8 cellular contexts compared by ENCODE assay signal in genomic region chr16:85028638-85029412, GRCh38. TPM values are rescaled to one million over a fixed set of nuclear protein-coding genes. Genes with fewer than 3 reads are reported as not detected.
DNase-seq lines count a peak whose midpoint lies in the region; ATAC-seq, FAIRE-seq and TF ChIP-seq lines count a peak whose summit lies in the region.

No MANE protein-coding gene starts in this region.

- POLR2A ChIA-PET in HCT116 (lab: Charles Lee), result interaction anchor here (1.9 to 3.2 kb wide), 2 partner anchors 8 to 18 kb away, joined by 10 to 17 read pairs; partner anchors contain the start of gene ZDHHC7

- peak overlapping the region in 9 of 11 experiments; percentile 81 to 89 (median 83); a peak in 18 of 22 replicates for H3K27ac ChIP-seq in BLaER1 treated with 17β-estradiol and CSF1 and Interleukin-3, amounts not matched to agents 10 nM and 100 nM
- H3K27ac ChIP-seq in HCT116 (ENCODE audit: low read depth, low read length), result no peak overlapping the region

- BruUV-seq in HCT116 (replicated peaks; lab: Mats Ljungman, UMichigan), result TSS peak; percentile 53

- H3K4me2 ChIP-seq in BLaER1 treated with 17β-estradiol and CSF1 and Interleukin-3, amounts not matched to agents 10 nM and 100 nM, result peak overlapping the region; percentile 81 to 100 (median 98)
- H3K4me2 ChIP-seq in HCT116 (ENCODE audit: low read length), result peak overlapping the region; percentile 97

- DNase-seq in HCT116 (ENCODE audit: low read depth, low spot score), result no peak
- peak; percentile 24 to 63 (median 36) for DNase-seq in activated CD4-positive, CD25-positive, alpha-beta regulatory T cell (lab: John Stamatoyannopoulos, UW)
- DNase-seq in bronchial epithelial cell (ENCODE audit: low read depth), result peak; percentile 86
- DNase-seq in medulla oblongata (ENCODE audit: extremely low spot score), result peak; percentile 45
- peak; percentile 25 for DNase-seq in stimulated activated CD8-positive, alpha-beta memory T cell treated with anti-CD3 and anti-CD28 coated beads, Interleukin-15, amount 100 ng/mL, for 24 hours (ENCODE audit: low read depth)

- peaks cover 56 to 94% (median 80%) of the 10 kb centered on the region in 10 experiments for H3K4me1 ChIP-seq in BLaER1 treated with 17β-estradiol and CSF1 and Interleukin-3, amounts not matched to agents 10 nM and 100 nM
- peaks cover 28 to 39% of the 10 kb centered on the region in 2 experiments for H3K4me1 ChIP-seq in HCT116 (ENCODE audit: control insufficient read depth in 1 of 2, insufficient read depth in 2 of 2, low read length in 2 of 2)

- TF ChIP-seq POLR2A in HCT116 (IDR thresholded peaks at IDR 0.05; ENCODE audit: borderline replicate concordance, extremely low read depth, insufficient read depth, insufficient read length), result no peak

- intact Hi-C loops in HCT116 (cut with micrococcal nuclease), result loop anchor here (5.0 kb wide), 1 partner anchor 58 kb away; no protein-coding TSS in a partner anchor

- H3K9ac ChIP-seq in BLaER1 treated with 17β-estradiol and CSF1 and Interleukin-3, amounts not matched to agents 10 nM and 100 nM, result peak overlapping the region; percentile 80 to 86 (median 83); a peak in 20 of 22 replicates
- H3K9ac ChIP-seq in HCT116 (ENCODE audit: low read length), result peak overlapping the region; percentile 73; the same call in 1 of the 2 replicates

- no peaks in the 10 kb centered on the region for H3K9me3 ChIP-seq in BLaER1 treated with 17β-estradiol and CSF1 and Interleukin-3, amounts not matched to agents 10 nM and 100 nM (replicated peaks in 1 of 11)
- no peaks in the 10 kb centered on the region for H3K9me3 ChIP-seq in HCT116 (ENCODE audit: control insufficient read depth in 1 of 2, insufficient read depth in 1 of 2, low read depth in 1 of 2, low read length in 2 of 2)

- peaks cover 0 to 21% (median 0%) of the 10 kb centered on the region in 11 experiments; a peak in 4 of 22 replicates for H4K20me1 ChIP-seq in BLaER1 treated with 17β-estradiol and CSF1 and Interleukin-3, amounts not matched to agents 10 nM and 100 nM
- H4K20me1 ChIP-seq in HCT116 (ENCODE audit: insufficient read depth), result no peaks in the 10 kb centered on the region

- H2AFZ ChIP-seq in HCT116 (ENCODE audit: low read depth, low read length, poor library complexity, severe bottlenecking), result no peak overlapping the region

- H3K9me2 ChIP-seq in HCT116 (ENCODE audit: insufficient read depth), result no peaks in the 10 kb centered on the region

- peak overlapping the region; percentile 57 to 85 (median 74) for H3K4me3 ChIP-seq in BLaER1 treated with 17β-estradiol and CSF1 and Interleukin-3, amounts not matched to agents 10 nM and 100 nM
- peak overlapping the region; percentile 56 to 82 for H3K4me3 ChIP-seq in HCT116 (replicated peaks in 1 of 2; ENCODE audit: low read depth in 1 of 2, low read length in 2 of 2)
- H3K4me3 ChIP-seq in bronchial epithelial cell (ENCODE audit: low read depth, low read length), result peak overlapping the region; percentile 76

- no peaks in the 10 kb centered on the region for H3K79me2 ChIP-seq in HCT116 (ENCODE audit: insufficient read depth, low read length)

- TF ChIP-seq RAD21 in HCT116 (IDR thresholded peaks at IDR 0.05; ENCODE audit: low read depth), result no peak

- peaks cover 0 to 28% (median 13%) of the 10 kb centered on the region in 11 experiments; a peak in 16 of 22 replicates for H3K27me3 ChIP-seq in BLaER1 treated with 17β-estradiol and CSF1 and Interleukin-3, amounts not matched to agents 10 nM and 100 nM
- H3K27me3 ChIP-seq in HCT116 (ENCODE audit: insufficient read depth, low read length), result peaks cover 9% of the 10 kb centered on the region; the same call in 1 of the 2 replicates
- H3K27me3 ChIP-seq in bronchial epithelial cell (ENCODE audit: control insufficient read depth, insufficient read depth, low read length), result no peaks in the 10 kb centered on the region

- no peak for FAIRE-seq in bronchial epithelial cell (lab: Jason Lieb, UNC)

- RAD21 ChIA-PET in HCT116 (lab: Charles Lee; ENCODE audit: low non-redundant PET in 1 of 2, low total read pairs in 2 of 2, uncharacterized antibody in 2 of 2, unreplicated experiment in 2 of 2), result no interaction called here

- H3K36me3 ChIP-seq in BLaER1 treated with 17β-estradiol and CSF1 and Interleukin-3, amounts not matched to agents 10 nM and 100 nM, result peaks cover 0 to 30% (median 14%) of the 10 kb centered on the region in 11 experiments; a peak in 12 of 22 replicates
- no peaks in the 10 kb centered on the region for H3K36me3 ChIP-seq in HCT116 (ENCODE audit: control insufficient read depth in 1 of 2, insufficient read depth in 2 of 2, low read length in 2 of 2)
- peaks cover 7% of the 10 kb centered on the region for H3K36me3 ChIP-seq in bronchial epithelial cell (ENCODE audit: control insufficient read depth, insufficient read depth, low read length)

- ATAC-seq in HCT116 (peak; percentile 51), GM21737 (IDR thresholded peaks at IDR 0.05; ENCODE audit: unreplicated experiment) (no peak), GM21528 (IDR thresholded peaks at IDR 0.05; ENCODE audit: low FRiP score, unreplicated experiment) (no peak)

- no peak for TF ChIP-seq CTCF in HCT116 (IDR thresholded peaks at IDR 0.05 in 2 of 3, conservative IDR thresholded peaks at IDR 0.05 in 1 of 3; ENCODE audit: borderline replicate concordance in 1 of 3, insufficient read depth in 1 of 3, low read depth in 2 of 3, low read length in 2 of 3)
- no peak for TF ChIP-seq CTCF in bronchial epithelial cell (IDR thresholded peaks at IDR 0.05; ENCODE audit: insufficient read depth, low read length, severe bottlenecking)

- CTCF ChIA-PET in HCT116 (lab: Charles Lee), result interaction anchor here (0.9 to 1.8 kb wide), 4 partner anchors 8 to 86 kb away, joined by 4 to 5 read pairs (median 5); no protein-coding TSS in a partner anchor

TF ChIP-seq in HCT116, 20 proteins besides CTCF, POLR2A, EP300 and RAD21:
- TF ChIP-seq SP1 (IDR thresholded peaks at IDR 0.05; ENCODE audit: low read depth) (no peak), TCF7L2 (IDR thresholded peaks at IDR 0.05; ENCODE audit: borderline replicate concordance, extremely low read depth, insufficient read depth, insufficient read length) (no peak), EGR1 (IDR thresholded peaks at IDR 0.05; ENCODE audit: low read depth) (no peak)

RNA-seq across cellular contexts. Expression of gene KIAA0513, which starts 1.2 kb away (rescaled TPM):
- total RNA-seq in HCT116 (2021; ENCODE audit: unreplicated experiment) (6.6 TPM), bronchial epithelial cell (7.1 and 9.3 TPM in 2 replicates)
- polyA plus RNA-seq in HCT116 (2012), result 4.4 and 4.9 TPM in 2 replicates

RNA-seq across cellular contexts. Expression of gene ZDHHC7, which starts 17.5 kb away (rescaled TPM):
- total RNA-seq in HCT116 (2021; ENCODE audit: unreplicated experiment), result 39.9 TPM
- polyA plus RNA-seq in HCT116 (2012), result 24.0 and 24.9 TPM in 2 replicates
- 59.1 and 68.7 TPM in 2 replicates for total RNA-seq in bronchial epithelial cell
